In the genomic region with DNA sequence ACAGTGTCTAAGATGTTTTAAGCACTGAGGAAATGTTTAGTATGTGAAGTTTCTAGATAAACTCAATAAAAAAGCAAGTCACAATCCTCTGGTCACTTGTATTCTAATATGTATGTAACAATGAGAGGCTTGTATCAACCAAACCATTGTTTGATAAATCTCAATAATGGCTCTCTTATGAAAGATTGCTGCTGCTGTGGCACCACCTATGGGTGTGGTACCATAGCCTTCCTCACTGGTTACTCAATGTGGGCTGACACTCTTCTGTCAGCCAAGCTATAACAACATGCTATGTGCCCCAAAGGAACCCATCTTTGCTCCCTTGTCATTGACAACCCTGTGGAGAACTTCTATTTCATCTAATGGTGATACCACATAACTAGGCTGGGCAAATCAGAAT, we compare ENCODE assay signal across 12 cellular contexts. TPM values are rescaled to one million over a fixed set of nuclear protein-coding genes. Genes with fewer than 3 reads are reported as not detected.
DNase-seq lines count a peak whose midpoint lies in the region; ATAC-seq, FAIRE-seq and TF ChIP-seq lines count a peak whose summit lies in the region.
"Had no signal": no experiment of that assay in that cellular context is flagged by ENCODE, and none has a peak within 500 bp of the region (broad histone marks: within the 10 kb centered on the region; RNA-seq: fewer than 3 reads in every experiment).

No MANE protein-coding gene starts in this region.

- in situ Hi-C loops in K562 (cut with MboI), result no loop called here

- ATAC-seq in K562 (peak; percentile 71), GM18909 (IDR thresholded peaks at IDR 0.05; ENCODE audit: poor library complexity, unreplicated experiment) (no peak)

- TF ChIP-seq POLR2A in K562 (conservative IDR thresholded peaks at IDR 0.05), result no peak

- H3K9me1 ChIP-seq in K562 (ENCODE audit: control insufficient read depth, insufficient read depth, low read length), result no peaks in the 10 kb centered on the region

- no peak for FAIRE-seq in D721Med (lab: Jason Lieb, UNC)
- FAIRE-seq in K562 (lab: Jason Lieb, UNC), result peak; percentile 72

- H3K4me3 ChIP-seq in K562, result no peak overlapping the region
- H3K4me3 ChIP-seq: thyroid gland had no signal

- no peaks in the 10 kb centered on the region for H3K36me3 ChIP-seq in K562 (ENCODE audit: control insufficient read depth, insufficient read depth, low read length)
- H3K36me3 ChIP-seq: thyroid gland had no signal

- H3K9me3 ChIP-seq in K562 (replicated peaks; ENCODE audit: control insufficient read depth, insufficient read depth, low read depth, low read length), result no peaks in the 10 kb centered on the region
- H3K9me3 ChIP-seq: thyroid gland had no signal

- no peaks in the 10 kb centered on the region; a peak in 2 of 5 replicates for H3K4me1 ChIP-seq in K562 (replicated peaks in 1 of 2; ENCODE audit: control insufficient read depth in 2 of 2, insufficient read depth in 2 of 2, low read length in 2 of 2)
- H3K4me1 ChIP-seq: thyroid gland had no signal

- BruUV-seq in K562 (replicated peaks; lab: Mats Ljungman, UMichigan), result no TSS peak

- CTCF ChIA-PET in K562 (lab: Yijun Ruan, JAX; ENCODE audit: low intra/inter-chr PET ratio), result no interaction called here

- H3K4me2 ChIP-seq in K562 (ENCODE audit: insufficient read depth, low read length), result no peak overlapping the region

- no peak for TF ChIP-seq EP300 in Ishikawa (IDR thresholded peaks at IDR 0.05; ENCODE audit: borderline replicate concordance)
- no peak for TF ChIP-seq EP300 in K562 (IDR thresholded peaks at IDR 0.05; ENCODE audit: low read length)

- intact Hi-C loops in K562 (cut with micrococcal nuclease), result loop anchor here (2.0 kb wide), 1 partner anchor 78 kb away; no protein-coding TSS in a partner anchor

- TF ChIP-seq CTCF in D721Med (IDR thresholded peaks at IDR 0.05; ENCODE audit: insufficient read depth, missing control alignments) (peak; percentile 33), K562 (IDR thresholded peaks at IDR 0.05 in 2 of 3, conservative IDR thresholded peaks at IDR 0.05 in 1 of 3; ENCODE audit: insufficient read depth in 2 of 3, low read depth in 1 of 3, low read length in 3 of 3) (peak; percentile 18 to 43 (median 30); a peak in 4 of 6 replicates)

- no peaks in the 10 kb centered on the region for H3K27me3 ChIP-seq in K562 (ENCODE audit: control insufficient read depth in 2 of 2, insufficient read depth in 2 of 2, low read length in 2 of 2)
- H3K27me3 ChIP-seq: thyroid gland had no signal

- DNase-seq in D721Med (ENCODE audit: insufficient read length, low spot score) (no peak), K562 (ENCODE audit: extremely low read depth in 1 of 4, low spot score in 3 of 4) (no peak), midbrain (lab: John Stamatoyannopoulos, UW) (peak; percentile 79), NCI-H1436 treated with DMSO at 0.1 percent for 48 hours (lab: John Stamatoyannopoulos, UW) (no peak), NCI-H1694 treated with DMSO at 0.1 percent for 48 hours (lab: John Stamatoyannopoulos, UW) (no peak)
- DNase-seq in stimulated activated naive CD4-positive, alpha-beta T cell treated with Interleukin-2 at 50 U/mL for 16 hours (lab: John Stamatoyannopoulos, UW), result no peak
- DNase-seq: naive B cell; NCI-H1417 treated with DMSO at 0.1 percent for 48 hours; stimulated activated CD4-positive, alpha-beta T cell treated with anti-CD3 and anti-CD28 coated beads, Interleukin-2, amount 100 ng/mL, for 48 hours; thyroid gland had no signal

- POLR2A ChIA-PET in K562 (lab: Yijun Ruan, JAX), result interaction anchor here (0.6 kb wide), 1 partner anchor 17 kb away, joined by 3 read pairs; no protein-coding TSS in a partner anchor

- H2AFZ ChIP-seq in K562 (ENCODE audit: low read depth, low read length), result no peak overlapping the region

- no peak overlapping the region for H3K27ac ChIP-seq in K562 (ENCODE audit: extremely low read depth, low read depth, low read length)
- H3K27ac ChIP-seq: thyroid gland had no signal

- no peaks in the 10 kb centered on the region for H3K79me2 ChIP-seq in K562 (ENCODE audit: control insufficient read depth, insufficient read depth, low read length)

- H3K9ac ChIP-seq in K562 (ENCODE audit: insufficient read depth in 1 of 2, low read depth in 2 of 2, low read length in 2 of 2), result no peak overlapping the region

- TF ChIP-seq RAD21 in Ishikawa (IDR thresholded peaks at IDR 0.05; ENCODE audit: low read depth) (peak; percentile 49), K562 (CRISPR knock-in tag; conservative IDR thresholded peaks at IDR 0.05 in 1 of 2, IDR thresholded peaks at IDR 0.05 in 1 of 2) (peak in 1 of 2 experiments; percentile 36; a peak in 1 of 4 replicates)

- no peaks in the 10 kb centered on the region for H4K20me1 ChIP-seq in K562 (replicated peaks; ENCODE audit: control insufficient read depth, insufficient read depth, low read length)

TF ChIP-seq in Ishikawa, 13 proteins besides CTCF, POLR2A, EP300 and RAD21 (continues in another document):
- TF ChIP-seq, protein P1, sequence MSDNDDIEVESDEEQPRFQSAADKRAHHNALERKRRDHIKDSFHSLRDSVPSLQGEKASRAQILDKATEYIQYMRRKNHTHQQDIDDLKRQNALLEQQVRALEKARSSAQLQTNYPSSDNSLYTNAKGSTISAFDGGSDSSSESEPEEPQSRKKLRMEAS (IDR thresholded peaks at IDR 0.05), result no peak
- TF ChIP-seq ZBTB7A (IDR thresholded peaks at IDR 0.05; ENCODE audit: low read depth) (no peak), FOXM1 (IDR thresholded peaks at IDR 0.05; ENCODE audit: borderline replicate concordance, low read depth) (no peak), TEAD4 (IDR thresholded peaks at IDR 0.05) (no peak), CEBPB (IDR thresholded peaks at IDR 0.05) (no peak), NFIC (IDR thresholded peaks at IDR 0.05) (no peak), TCF12 (IDR thresholded peaks at IDR 0.05; ENCODE audit: low read depth) (no peak), YY1 (IDR thresholded peaks at IDR 0.05; ENCODE audit: low read depth) (no peak), CREB1 (IDR thresholded peaks at IDR 0.05; ENCODE audit: low read depth) (no peak)

TF ChIP-seq in K562, 482 proteins besides CTCF, POLR2A, EP300 and RAD21 (continues in another document):
- TF ChIP-seq ZNF707 (CRISPR knock-in tag; conservative IDR thresholded peaks at IDR 0.05), result no peak
- TF ChIP-seq ZBTB17 (CRISPR knock-in tag; IDR thresholded peaks at IDR 0.05), result no peak
- TF ChIP-seq SNIP1 (IDR thresholded peaks at IDR 0.05; ENCODE audit: low read depth), result no peak
- TF ChIP-seq KLF1 (tag; IDR thresholded peaks at IDR 0.05), result no peak
- TF ChIP-seq MYBL2 (IDR thresholded peaks at IDR 0.05; ENCODE audit: low read depth), result no peak
- TF ChIP-seq MYBL2 (CRISPR knock-in tag; IDR thresholded peaks at IDR 0.05; ENCODE audit: borderline replicate concordance), result no peak
- no peak for TF ChIP-seq PHF20 (IDR thresholded peaks at IDR 0.05; ENCODE audit: partially characterized antibody)
- no peak for TF ChIP-seq SMAD1 (IDR thresholded peaks at IDR 0.05; ENCODE audit: low read depth, low read length, partially characterized antibody)
- no peak for TF ChIP-seq SLC30A9 (CRISPR knock-in tag; IDR thresholded peaks at IDR 0.05)
- TF ChIP-seq DACH1 (IDR thresholded peaks at IDR 0.05; ENCODE audit: partially characterized antibody), result no peak
- no peak for TF ChIP-seq HOXB6 (CRISPR knock-in tag; IDR thresholded peaks at IDR 0.05; ENCODE audit: borderline replicate concordance)
- TF ChIP-seq HNRNPUL1 (IDR thresholded peaks at IDR 0.05; ENCODE audit: low read length), result no peak
- no peak for TF ChIP-seq PCBP2 (IDR thresholded peaks at IDR 0.05; ENCODE audit: low read depth, low read length, poor library complexity, severe bottlenecking)
- TF ChIP-seq, protein P2, sequence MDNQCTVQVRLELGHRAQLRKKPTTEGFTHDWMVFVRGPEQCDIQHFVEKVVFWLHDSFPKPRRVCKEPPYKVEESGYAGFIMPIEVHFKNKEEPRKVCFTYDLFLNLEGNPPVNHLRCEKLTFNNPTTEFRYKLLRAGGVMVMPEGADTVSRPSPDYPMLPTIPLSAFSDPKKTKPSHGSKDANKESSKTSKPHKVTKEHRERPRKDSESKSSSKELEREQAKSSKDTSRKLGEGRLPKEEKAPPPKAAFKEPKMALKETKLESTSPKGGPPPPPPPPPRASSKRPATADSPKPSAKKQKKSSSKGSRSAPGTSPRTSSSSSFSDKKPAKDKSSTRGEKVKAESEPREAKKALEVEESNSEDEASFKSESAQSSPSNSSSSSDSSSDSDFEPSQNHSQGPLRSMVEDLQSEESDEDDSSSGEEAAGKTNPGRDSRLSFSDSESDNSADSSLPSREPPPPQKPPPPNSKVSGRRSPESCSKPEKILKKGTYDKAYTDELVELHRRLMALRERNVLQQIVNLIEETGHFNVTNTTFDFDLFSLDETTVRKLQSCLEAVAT (IDR thresholded peaks at IDR 0.05), result no peak
- TF ChIP-seq PRPF4 (IDR thresholded peaks at IDR 0.05; ENCODE audit: insufficient read depth, low read depth, low read length, poor library complexity, severe bottlenecking), result no peak
- no peak for TF ChIP-seq HCFC1 (IDR thresholded peaks at IDR 0.05; ENCODE audit: low read depth, low read length)
- TF ChIP-seq GTF2F1 (IDR thresholded peaks at IDR 0.05; ENCODE audit: low read depth, low read length), result no peak
- TF ChIP-seq CHD4 (IDR thresholded peaks at IDR 0.05; ENCODE audit: insufficient read depth, insufficient replicate concordance, low read depth, low read length, poor library complexity, severe bottlenecking), result no peak

RNA-seq across cellular contexts. Expression of a gene that starts 12.6 kb away (rescaled TPM):
- total RNA-seq in K562 (2011; cell fraction: chromatin; rRNA removed; ENCODE audit: low replicate concordance), result 20.3 and 50.3 TPM in 2 replicates
- total RNA-seq in K562 (2011; cell fraction: nucleolus; rRNA removed), result 13.5 and 14.3 TPM in 2 replicates
- total RNA-seq in K562 (2011; cell fraction: nucleoplasm; rRNA removed), result 36.1 and 60.5 TPM in 2 replicates
- total RNA-seq in K562 (2014; rRNA removed), result 62.2 and 83.5 TPM in 2 replicates
- total RNA-seq in K562 (2014; rRNA removed; fragmentation: Illumina TruSeq; extraction: Trizol), result 67.7 and 81.4 TPM in 2 replicates
- total RNA-seq in K562 (2015; rRNA removed; fragmentation: Illumina TruSeq; extraction: Trizol), result 64.4 and 66.7 TPM in 2 replicates
- total RNA-seq in K562 (2021), result 93.9 and 99.4 TPM in 2 replicates
- polyA plus RNA-seq in K562 (2011; rRNA removed), result 144 and 163 TPM in 2 replicates
- 33.7 and 80.3 TPM in 2 replicates for polyA plus RNA-seq in K562 (2011; cell fraction: cytosol; rRNA removed)
- polyA plus RNA-seq in K562 (2011; cell fraction: nucleus; rRNA removed), result 23.6 and 40.8 TPM in 2 replicates
- polyA plus RNA-seq in K562 (2012), result 116 and 153 TPM in 2 replicates
- polyA plus RNA-seq in K562 (2014; fragmentation: Illumina TruSeq; extraction: Trizol), result 81.5 and 89.1 TPM in 2 replicates
- polyA plus RNA-seq in K562 (2014; fragmentation: Nextera tagmentation; extraction: Ambion mirVana), result 10 to 100 TPM; 43.8 to 47.8 TPM
- polyA plus RNA-seq in K562 (2014; rRNA removed), result 125 and 136 TPM in 2 replicates
- polyA minus RNA-seq in K562 (2011; rRNA and poly(A)+ RNA removed), result 93.6 and 96.1 TPM in 2 replicates
- polyA minus RNA-seq in K562 (2011; cell fraction: cytosol; rRNA and poly(A)+ RNA removed), result 31.6 and 38.0 TPM in 2 replicates
- polyA minus RNA-seq in K562 (2011; cell fraction: nucleus; rRNA and poly(A)+ RNA removed), result 13.1 and 22.5 TPM in 2 replicates
